12 cellular contexts compared by ENCODE assay signal in the genomic region with DNA sequence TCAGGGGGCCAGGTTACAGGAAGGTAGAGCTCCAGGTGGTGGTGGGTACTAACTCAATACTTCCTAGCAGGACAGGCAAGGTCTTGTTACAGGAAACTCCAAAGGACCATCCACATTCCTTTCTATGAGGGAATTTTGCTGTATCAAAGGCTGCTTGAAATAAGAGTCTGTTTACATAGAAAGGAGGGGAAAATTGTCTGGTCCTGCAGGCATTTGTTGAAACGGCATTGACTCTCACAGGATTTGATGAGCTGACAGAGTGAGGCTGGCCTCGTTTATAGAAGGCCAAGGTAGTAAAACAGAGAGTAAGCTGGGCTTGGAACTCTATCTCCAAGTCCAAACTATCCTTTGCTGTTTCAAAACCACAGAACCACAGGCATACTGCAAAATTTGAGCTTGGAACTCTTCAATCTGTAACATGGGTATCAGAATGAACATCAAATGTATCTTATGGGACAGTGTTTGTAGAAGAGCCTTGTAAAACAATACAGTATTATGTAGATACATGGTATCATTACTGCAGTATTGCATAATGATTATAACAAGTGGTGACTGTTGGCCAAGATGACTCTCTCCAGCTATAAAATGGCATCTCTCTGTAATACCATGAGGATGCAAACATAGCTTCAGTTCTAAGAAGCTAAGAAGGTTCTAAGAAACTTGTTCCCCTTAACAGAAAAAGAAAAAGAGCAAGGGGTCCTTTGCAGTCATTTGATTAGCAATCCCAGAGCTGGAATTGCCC.
DNase-seq lines count a peak whose midpoint lies in the region; ATAC-seq and TF ChIP-seq lines count a peak whose summit lies in the region.
"Had no signal": no experiment of that assay in that cellular context is flagged by ENCODE, and none has a peak within 500 bp of the region (broad histone marks: within the 10 kb centered on the region; RNA-seq: fewer than 3 reads in every experiment).

No MANE protein-coding gene starts in this region.

- H3K36me3 ChIP-seq in SJSA1 (peaks cover 88% of the 10 kb centered on the region), gastrocnemius medialis (no peaks in the 10 kb centered on the region)

- H3K9me3 ChIP-seq in SJSA1 (replicated peaks) = no peaks in the 10 kb centered on the region
- no peaks in the 10 kb centered on the region for H3K9me3 ChIP-seq in gastrocnemius medialis
- H3K9me3 ChIP-seq: Peyer's patch had no signal

- in situ Hi-C loops in gastrocnemius medialis (cut with MboI; ENCODE audit: low sequenced_read_pairs in 4 of 4) = loop anchor here in 1 of 4 donors (10.0 kb wide), 1 partner anchor 59 kb away; the partner anchor contains the start of gene TRAM2

- H3K27me3 Mint-ChIP-seq in activated naive CD4-positive, alpha-beta T cell treated with anti-CD3 and anti-CD28 coated beads for 36 hours (ENCODE audit: low read depth) = no peaks in the 10 kb centered on the region
- no peaks in the 10 kb centered on the region for H3K27me3 Mint-ChIP-seq in naive thymus-derived CD8-positive, alpha-beta T cell

- TF ChIP-seq POLR2A in gastrocnemius medialis (IDR thresholded peaks at IDR 0.05) = no peak

- TF ChIP-seq CTCF in gastrocnemius medialis (IDR thresholded peaks at IDR 0.05 in 4 of 5, conservative IDR thresholded peaks at IDR 0.05 in 1 of 5) = no peak

- ATAC-seq in gastrocnemius medialis (no peak), HG03039 (IDR thresholded peaks at IDR 0.05; ENCODE audit: unreplicated experiment) (no peak), HG02885 (IDR thresholded peaks at IDR 0.05; ENCODE audit: poor library complexity, unreplicated experiment) (no peak)
- ATAC-seq in naive thymus-derived CD8-positive, alpha-beta T cell = no peak

- peaks cover 7% of the 10 kb centered on the region for H3K4me1 Mint-ChIP-seq in activated naive CD4-positive, alpha-beta T cell treated with anti-CD3 and anti-CD28 coated beads for 36 hours (ENCODE audit: low read depth)
- peaks cover 0 to 11% (median under 1%) of the 10 kb centered on the region in 4 donors for H3K4me1 Mint-ChIP-seq in naive thymus-derived CD8-positive, alpha-beta T cell

- H3K4me3 ChIP-seq in SJSA1 (no peak overlapping the region), gastrocnemius medialis (no peak overlapping the region)
- H3K4me3 ChIP-seq: Peyer's patch had no signal

- DNase-seq in EH (ENCODE audit: low read depth) = peak; percentile 74
- peak in 1 of 2 experiments; percentile 56 for DNase-seq in SJSA1 (ENCODE audit: low read depth in 1 of 2, low spot score in 2 of 2)
- peak; percentile 58 for DNase-seq in fibroblast of peridontal ligament (ENCODE audit: extremely low read depth)
- DNase-seq in gastrocnemius medialis = no peak
- no peak for DNase-seq in activated naive CD4-positive, alpha-beta T cell treated with anti-CD3 and anti-CD28 coated beads for 36 hours
- DNase-seq in naive thymus-derived CD8-positive, alpha-beta T cell = no peak
- DNase-seq: activated CD8-positive, alpha-beta memory T cell treated with anti-CD3 and anti-CD28 coated beads, Interleukin-2, amount 50 U/mL, for 48 hours; Peyer's patch; stimulated activated CD4-positive, alpha-beta T cell treated with anti-CD3 and anti-CD28 coated beads, Interleukin-4, amount 100 ng/mL, for 24 hours had no signal

- H3K27ac Mint-ChIP-seq in activated naive CD4-positive, alpha-beta T cell treated with anti-CD3 and anti-CD28 coated beads for 36 hours = no peak overlapping the region
- no peak overlapping the region for H3K27ac Mint-ChIP-seq in naive thymus-derived CD8-positive, alpha-beta T cell

- POLR2A ChIA-PET in naive thymus-derived CD8-positive, alpha-beta T cell (lab: Charles Lee) = no interaction called here

- H3K36me3 Mint-ChIP-seq in activated naive CD4-positive, alpha-beta T cell treated with anti-CD3 and anti-CD28 coated beads for 36 hours (ENCODE audit: low read depth) = peaks cover 6% of the 10 kb centered on the region
- peaks cover 0 to 72% (median 21%) of the 10 kb centered on the region in 3 donors for H3K36me3 Mint-ChIP-seq in naive thymus-derived CD8-positive, alpha-beta T cell

- CTCF ChIA-PET in activated naive CD4-positive, alpha-beta T cell treated with anti-CD3 and anti-CD28 coated beads for 36 hours (lab: Charles Lee) = interaction anchor here (0.5 kb wide), 1 partner anchor 81 kb away, joined by 3 read pairs; no protein-coding TSS in a partner anchor

- no peak overlapping the region for H3K4me3 Mint-ChIP-seq in activated naive CD4-positive, alpha-beta T cell treated with anti-CD3 and anti-CD28 coated beads for 36 hours
- no peak overlapping the region for H3K4me3 Mint-ChIP-seq in naive thymus-derived CD8-positive, alpha-beta T cell
- H3K4me3 Mint-ChIP-seq: CD14-positive monocyte had no signal

- intact Hi-C loops in gastrocnemius medialis (cut with DNase I; ENCODE audit: low total_unique reads) = loop anchor here (10.0 kb wide), 1 partner anchor 479 kb away; the partner anchor contains the start of gene GSTA4
- intact Hi-C loops in activated naive CD4-positive, alpha-beta T cell treated with anti-CD3 and anti-CD28 coated beads for 36 hours (cut with micrococcal nuclease) = no loop called here

- no peaks in the 10 kb centered on the region for H3K9me3 Mint-ChIP-seq in activated naive CD4-positive, alpha-beta T cell treated with anti-CD3 and anti-CD28 coated beads for 36 hours
- H3K9me3 Mint-ChIP-seq in naive thymus-derived CD8-positive, alpha-beta T cell = no peaks in the 10 kb centered on the region
- H3K9me3 Mint-ChIP-seq: CD14-positive monocyte had no signal

- H3K27ac ChIP-seq in SJSA1 (peak overlapping the region; percentile 17), gastrocnemius medialis (peak overlapping the region in 3 of 4 donors; percentile 51 to 80 (median 71))

- H3K27me3 ChIP-seq in SJSA1 (replicated peaks) (no peaks in the 10 kb centered on the region), gastrocnemius medialis (no peaks in the 10 kb centered on the region)
- H3K27me3 ChIP-seq: Peyer's patch had no signal

- H3K4me1 ChIP-seq in SJSA1 (replicated peaks) = peaks cover 98% of the 10 kb centered on the region
- H3K4me1 ChIP-seq in gastrocnemius medialis = peaks cover 22 to 43% of the 10 kb centered on the region in 2 donors

Comparison
In these comparisons a context has a peak if more than half of its experiments do, and no peak if none do; other contexts are left out.
1. DNase-seq: peak in EH (single experiment) and fibroblast of peridontal ligament (single experiment); none in gastrocnemius medialis (0 of 2), activated naive CD4-positive, alpha-beta T cell treated with anti-CD3 and anti-CD28 coated beads for 36 hours (single experiment) and naive thymus-derived CD8-positive, alpha-beta T cell (0 of 10).